Comparison of ENCODE assay signal across 8 cellular contexts in the genomic region with DNA sequence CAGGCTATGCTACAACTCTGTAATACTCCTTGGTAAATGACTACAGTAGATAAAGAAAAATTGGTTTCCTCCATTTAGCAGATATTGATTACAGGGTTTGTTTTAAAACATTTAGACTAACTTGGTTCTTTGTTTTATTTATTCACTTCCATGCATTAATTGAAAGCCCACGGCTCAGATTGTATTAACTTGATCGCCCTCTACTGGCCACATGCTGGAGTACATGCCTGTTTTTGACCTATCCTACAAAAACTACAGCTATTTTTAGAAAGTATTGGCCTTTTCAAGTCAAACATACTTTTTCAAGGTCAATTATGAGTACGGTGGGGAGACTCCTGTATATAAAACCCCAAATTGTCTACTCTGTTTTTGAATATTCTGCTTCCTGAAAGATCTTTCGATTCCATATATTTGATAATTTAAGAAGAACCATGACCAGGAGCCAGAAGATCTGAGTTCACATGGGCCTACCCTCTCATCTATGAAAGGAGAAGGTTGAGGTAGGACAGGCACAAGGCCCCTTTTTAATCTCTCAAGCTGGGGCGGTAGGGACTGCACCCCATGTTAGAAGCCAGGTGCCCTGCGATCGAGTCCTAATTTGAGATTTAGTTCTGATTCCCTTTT. TPM values are rescaled to one million over a fixed set of nuclear protein-coding genes. Genes with fewer than 3 reads are reported as not detected.
DNase-seq lines count a peak whose midpoint lies in the region; ATAC-seq and TF ChIP-seq lines count a peak whose summit lies in the region.

No MANE protein-coding gene starts in this region.

- no peak for ATAC-seq in HG03439 (IDR thresholded peaks at IDR 0.05; ENCODE audit: unreplicated experiment)

- H3K27me3 ChIP-seq in testis: no peaks in the 10 kb centered on the region

- no peak overlapping the region for H3K27ac ChIP-seq in 22Rv1
- H3K27ac ChIP-seq in testis: no peak overlapping the region

- DNase-seq in EL (peak; percentile 38), HuH-7 (ENCODE audit: low spot score) (peak; percentile 42), SHP77 treated with DMSO at 0.1 percent for 48 hours (lab: John Stamatoyannopoulos, UW) (peak; percentile 20), cardiac fibroblast (ENCODE audit: low read depth in 2 of 2) (peak; percentile 40 to 52), lung microvascular endothelial cell (ENCODE audit: low read depth in 2 of 2) (peak; percentile 46 to 62), testis (peak; percentile 79)

- no peak for TF ChIP-seq POLR2A in testis (IDR thresholded peaks at IDR 0.05)

- no peaks in the 10 kb centered on the region for H3K9me3 ChIP-seq in testis

- whole genome bisulfite sequencing in testis, 2 donors: 44 to 47% methylated on average over 7 of the region's 7 CpGs

- TF ChIP-seq CTCF in 22Rv1 (IDR thresholded peaks at IDR 0.05) (peak; percentile 91), cardiac fibroblast (IDR thresholded peaks at IDR 0.05; ENCODE audit: low read depth, low read length) (peak; percentile 66), testis (IDR thresholded peaks at IDR 0.05) (peak; percentile 67 to 84 (median 74))

- H3K4me3 ChIP-seq in cardiac fibroblast (replicated peaks in 1 of 2; ENCODE audit: low read depth in 2 of 2, low read length in 2 of 2) (no peak overlapping the region), testis (no peak overlapping the region)

- intact Hi-C loops in testis (cut with DNase I; ENCODE audit: low total_unique reads): no loop called here

- H3K36me3 ChIP-seq in testis (ENCODE audit: low read depth, missing control alignments): no peaks in the 10 kb centered on the region

- H3K4me1 ChIP-seq in testis: no peaks in the 10 kb centered on the region

RNA-seq across cellular contexts. Expression of a gene that starts 51.8 kb away (rescaled TPM):
- total RNA-seq in lung microvascular endothelial cell (not detected in 2 replicates), testis (1 to 10 TPM; 5.0 to 5.3 TPM)
- polyA plus RNA-seq in testis (ENCODE audit: insufficient read depth, low read depth, low replicate concordance): 30.7 TPM

Comparison
In these comparisons a context has a peak if more than half of its experiments do, and no peak if none do; other contexts are left out.
1. DNase-seq: peak in every context shown above with its lines; median percentile 79 in testis; 54 in lung microvascular endothelial cell; 46 in cardiac fibroblast; 42 in HuH-7; 38 in EL; 20 in SHP77 treated with DMSO at 0.1 percent for 48 hours.